ENCODE assay signal across 2 cellular contexts in the genomic region with DNA sequence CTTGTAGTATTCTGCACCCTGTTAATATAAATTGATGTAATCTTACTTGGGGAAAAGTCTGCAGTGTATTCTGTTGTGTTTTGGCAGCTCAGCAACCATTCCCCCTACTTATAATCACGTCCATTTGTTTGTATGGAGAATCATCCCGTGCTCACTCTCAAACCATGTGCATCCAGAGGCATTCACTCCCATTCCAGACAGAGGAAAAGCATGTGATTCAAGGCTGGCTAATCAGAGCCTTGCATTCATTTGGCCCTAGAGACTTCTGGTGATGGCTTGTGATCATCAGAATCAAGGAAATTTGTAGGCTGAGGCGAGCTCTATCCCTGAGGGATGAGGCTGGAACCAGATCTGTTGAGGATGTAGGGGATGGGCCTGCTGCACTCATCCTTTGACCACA.
TF ChIP-seq lines count a peak whose summit lies in the region.

No MANE protein-coding gene starts in this region.

TF ChIP-seq in SK-N-SH, 30 proteins besides CTCF, POLR2A, EP300 and RAD21:
- TF ChIP-seq MXI1 (IDR thresholded peaks at IDR 0.05; ENCODE audit: low read depth, low read length) = peak; percentile 44; the same call in 1 of the 2 replicates
- TF ChIP-seq NRF1 (IDR thresholded peaks at IDR 0.05; ENCODE audit: low read depth, low read length) = no peak
- TF ChIP-seq, protein P1, sequence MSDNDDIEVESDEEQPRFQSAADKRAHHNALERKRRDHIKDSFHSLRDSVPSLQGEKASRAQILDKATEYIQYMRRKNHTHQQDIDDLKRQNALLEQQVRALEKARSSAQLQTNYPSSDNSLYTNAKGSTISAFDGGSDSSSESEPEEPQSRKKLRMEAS (IDR thresholded peaks at IDR 0.05; ENCODE audit: low read depth) = no peak

TF ChIP-seq in SK-N-SH treated with all-trans-retinoic acid at 6 μM for 48 hours, 23 proteins besides CTCF, POLR2A, EP300 and RAD21:
- TF ChIP-seq ZNF70 (CRISPR knock-in tag; IDR thresholded peaks at IDR 0.05) = no peak
- TF ChIP-seq TOX (CRISPR knock-in tag; IDR thresholded peaks at IDR 0.05; ENCODE audit: borderline replicate concordance) = no peak
- no peak for TF ChIP-seq OSR1 (CRISPR knock-in tag; IDR thresholded peaks at IDR 0.05)
- no peak for TF ChIP-seq POU6F1 (CRISPR knock-in tag; IDR thresholded peaks at IDR 0.05; ENCODE audit: borderline replicate concordance, low read depth)
- no peak for TF ChIP-seq RARB (CRISPR knock-in tag; IDR thresholded peaks at IDR 0.05)
- TF ChIP-seq ZNF565 (CRISPR knock-in tag; conservative IDR thresholded peaks at IDR 0.05; ENCODE audit: low read depth) = no peak
